Comparison of ENCODE assay signal across 9 cellular contexts in genomic region chr18:22346968-22347611, GRCh38.
DNase-seq lines count a peak whose midpoint lies in the region; ATAC-seq lines count a peak whose summit lies in the region.
"Had no signal": no experiment of that assay in that cellular context is flagged by ENCODE, and none has a peak within 500 bp of the region (broad histone marks: within the 10 kb centered on the region; RNA-seq: fewer than 3 reads in every experiment).

No MANE protein-coding gene starts in this region.

- no peaks in the 10 kb centered on the region for H3K27me3 ChIP-seq in ACC112 (ENCODE audit: insufficient read depth, low read length)
- H3K27me3 ChIP-seq in mucosa of stomach (ENCODE audit: control insufficient read depth, insufficient read depth, low read length), result peaks cover 24% of the 10 kb centered on the region

- H3K4me3 ChIP-seq in ACC112 (ENCODE audit: low read depth, low read length) (peak overlapping the region; percentile 85), mucosa of stomach (ENCODE audit: low read length) (no peak overlapping the region)

- no peak for ATAC-seq in HG03280 (IDR thresholded peaks at IDR 0.05; ENCODE audit: unreplicated experiment)

- H3K79me2 ChIP-seq in ACC112 (ENCODE audit: control insufficient read depth, insufficient read depth, low read length, unreplicated experiment), result no peaks in the 10 kb centered on the region

- peak overlapping the region; percentile 80 for H3K9ac ChIP-seq in mucosa of stomach (ENCODE audit: low read length)

- no peaks in the 10 kb centered on the region for H3K9me3 ChIP-seq in mucosa of stomach (ENCODE audit: control insufficient read depth, low read length)

- H3K27ac ChIP-seq in ACC112 (ENCODE audit: low read depth, low read length), result peak overlapping the region; percentile 95
- no peak overlapping the region for H3K27ac ChIP-seq in substantia nigra (ENCODE audit: low read depth, low read length, poor library complexity, severe bottlenecking)
- H3K27ac ChIP-seq: C4-2B had no signal

- H3K36me3 ChIP-seq in ACC112 (ENCODE audit: insufficient read depth, low read length) (no peaks in the 10 kb centered on the region), mucosa of stomach (ENCODE audit: control insufficient read depth, insufficient read depth, low read length) (no peaks in the 10 kb centered on the region)

- H3K4me1 ChIP-seq in ACC112 (ENCODE audit: control insufficient read depth, insufficient read depth, low read length, unreplicated experiment) (peaks cover 45% of the 10 kb centered on the region), mucosa of stomach (ENCODE audit: control insufficient read depth, insufficient read depth, low read length) (peaks cover 36% of the 10 kb centered on the region)

- H2AFZ ChIP-seq in ACC112 (ENCODE audit: low read length, unreplicated experiment), result peak overlapping the region; percentile 16

- DNase-seq in M059J (ENCODE audit: low read depth) (peak; percentile 69), fibroblast of gingiva (ENCODE audit: low read depth) (peak; percentile 24), substantia nigra (lab: John Stamatoyannopoulos, UW) (no peak), DMS79 (lab: John Stamatoyannopoulos, UW) (no peak), NCI-H748 (lab: John Stamatoyannopoulos, UW; ENCODE audit: unreplicated experiment) (no peak)

Comparison
In these comparisons a context has a peak if more than half of its experiments do, and no peak if none do; other contexts are left out.
1. DNase-seq: peak in M059J (single experiment) and fibroblast of gingiva (single experiment); none in substantia nigra (0 of 49), DMS79 (single experiment) and NCI-H748 (single experiment).